8 cellular contexts compared by ENCODE assay signal in the genomic region with DNA sequence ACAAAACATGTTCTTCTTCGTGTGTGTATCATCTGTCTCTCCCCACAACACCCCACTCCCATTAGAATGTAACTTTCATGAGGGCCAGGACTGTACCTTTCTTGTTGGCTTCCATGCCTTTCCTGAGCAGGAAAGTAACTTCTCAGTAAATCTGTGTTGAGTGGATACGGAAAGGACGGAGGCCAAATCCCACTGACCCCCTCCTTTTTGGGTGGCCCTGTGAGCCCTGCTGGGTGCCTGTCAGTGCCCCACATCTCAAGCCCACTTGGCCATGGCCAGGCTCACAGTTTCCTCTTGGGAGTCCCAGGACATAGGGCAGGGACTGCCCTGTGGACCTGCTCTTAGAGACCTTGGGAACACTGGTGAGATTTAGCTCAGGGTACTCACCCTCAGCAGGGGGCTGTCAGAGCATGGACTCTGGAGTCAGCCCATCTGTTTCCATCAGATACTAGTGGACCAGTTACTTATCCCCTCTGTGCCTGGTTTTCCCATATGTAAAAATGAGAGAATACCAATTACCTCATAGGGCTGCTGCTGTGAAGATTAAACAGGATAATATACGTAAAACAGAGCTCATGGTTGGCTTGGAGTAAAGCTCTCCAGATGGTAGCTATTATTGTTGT. TPM values are rescaled to one million over a fixed set of nuclear protein-coding genes. Genes with fewer than 3 reads are reported as not detected.
A peak's percentile ranks its signal among the peaks of the same experiment; 100 is the strongest.
DNase-seq lines count a peak whose midpoint lies in the region; ATAC-seq, FAIRE-seq and TF ChIP-seq lines count a peak whose summit lies in the region.

No MANE protein-coding gene starts in this region.

- H4K5ac ChIP-seq in H1 (ENCODE audit: insufficient read length, low read depth, low read length): no peak overlapping the region

- no peak overlapping the region for H4K91ac ChIP-seq in H1 (replicated peaks; ENCODE audit: insufficient read length, low read length)

- TF ChIP-seq POLR2A in H1 (IDR thresholded peaks at IDR 0.05; ENCODE audit: control extremely low read depth in 1 of 2, low read depth in 2 of 2, low read length in 2 of 2): no peak

- H3K79me1 ChIP-seq in H1 (ENCODE audit: low read depth, low read length): no peaks in the 10 kb centered on the region

- WGBS in H1 (ENCODE audit: extremely low coverage in 1 of 2, insufficient coverage in 1 of 2, insufficient read length in 1 of 2, insufficient replicate concordance in 2 of 2, low coverage in 1 of 2, low lambda C conversion rate in 2 of 2, missing lambda C conversion rate in 1 of 2), 2 experiments: 81% methylated on average over 4 of the region's 4 CpGs; no CpG with 5 or more reads in 1 of the 2 experiments
- WGBS in psoas muscle, 3 donors: 68 to 77% (median 76%) methylated on average over 4 of the region's 4 CpGs

- H3K36me3 ChIP-seq in DOHH2 (ENCODE audit: control insufficient read depth, low read length) (no peaks in the 10 kb centered on the region), H1 (ENCODE audit: control insufficient read depth in 2 of 4, insufficient read depth in 4 of 4, low read length in 3 of 4) (no peaks in the 10 kb centered on the region), psoas muscle (ENCODE audit: insufficient read depth in 1 of 2, low read depth in 1 of 2) (no peaks in the 10 kb centered on the region)

- DNase-seq in NCI-H524 treated with DMSO at 0.1 percent for 48 hours (lab: John Stamatoyannopoulos, UW) (peak; percentile 87), H1 (ENCODE audit: low read depth in 1 of 2, low spot score in 2 of 2) (no peak), psoas muscle (no peak)
- no peak for DNase-seq in stimulated activated CD4-positive, alpha-beta T cell treated with anti-CD3 and anti-CD28 coated beads, Interleukin-4, amount 100 ng/mL, for 4 hours

- TF ChIP-seq CTCF in DOHH2 (IDR thresholded peaks at IDR 0.05; ENCODE audit: low read depth, low read length, poor library complexity, severe bottlenecking) (no peak), H1 (IDR thresholded peaks at IDR 0.05; ENCODE audit: control extremely low read depth in 1 of 3, insufficient read depth in 1 of 3, low read depth in 1 of 3, low read length in 3 of 3) (no peak), psoas muscle (IDR thresholded peaks at IDR 0.05) (no peak)

- no peaks in the 10 kb centered on the region for H3K79me2 ChIP-seq in DOHH2 (ENCODE audit: control insufficient read depth, low read length)
- no peaks in the 10 kb centered on the region for H3K79me2 ChIP-seq in H1 (ENCODE audit: control insufficient read depth in 1 of 2, insufficient read depth in 2 of 2, low read length in 2 of 2)

- H3K4ac ChIP-seq in H1 (replicated peaks; ENCODE audit: insufficient read length, low read depth, low read length): no peak overlapping the region

- no peaks in the 10 kb centered on the region for H3F3A ChIP-seq in DOHH2 (ENCODE audit: control insufficient read depth, insufficient read depth)

- ATAC-seq in psoas muscle (no peak), GM18502 (IDR thresholded peaks at IDR 0.05; ENCODE audit: poor library complexity, unreplicated experiment) (no peak), HG03342 (IDR thresholded peaks at IDR 0.05; ENCODE audit: unreplicated experiment) (no peak), GM19397 (IDR thresholded peaks at IDR 0.05; ENCODE audit: unreplicated experiment) (no peak)

- CTCF ChIA-PET in H1 (lab: Charles Lee; ENCODE audit: partially characterized antibody): interaction anchor here (0.7 to 11.4 kb wide), 14 partner anchors 9 to 192 kb away, joined by 3 to 140 read pairs (median 6); no protein-coding TSS in a partner anchor

- POLR2A ChIA-PET in H1 (lab: Charles Lee; ENCODE audit: partially characterized antibody): interaction anchor here (1.0 to 2.3 kb wide), 8 partner anchors 8 to 129 kb away, joined by 3 to 13 read pairs (median 4); a partner anchor contains a TSS

- no peak overlapping the region for H3K18ac ChIP-seq in H1 (ENCODE audit: extremely low read depth, low read length)

- H3K9me3 ChIP-seq in DOHH2 (ENCODE audit: control insufficient read depth, insufficient read depth, low read length): no peaks in the 10 kb centered on the region
- no peaks in the 10 kb centered on the region for H3K9me3 ChIP-seq in H1 (ENCODE audit: insufficient read depth in 2 of 2, low read depth in 1 of 2, low read length in 1 of 2)
- no peaks in the 10 kb centered on the region for H3K9me3 ChIP-seq in psoas muscle

- intact Hi-C loops in psoas muscle (cut with DNase I): loop anchor here in 1 of 2 donors (5.0 kb wide), 1 partner anchor 34 kb away; no protein-coding TSS in a partner anchor

- H2BK20ac ChIP-seq in H1 (ENCODE audit: low read length): no peak overlapping the region

- H3K27ac ChIP-seq in DOHH2 (ENCODE audit: low read depth, low read length) (no peak overlapping the region), H1 (ENCODE audit: low read depth, low read length) (no peak overlapping the region), psoas muscle (no peak overlapping the region)

- FAIRE-seq in H1 (lab: Jason Lieb, UNC): no peak

- H3K4me2 ChIP-seq in DOHH2 (ENCODE audit: low read length): peak overlapping the region; percentile 44; the same call in 1 of the 2 replicates
- H3K4me2 ChIP-seq in H1 (ENCODE audit: insufficient read depth in 1 of 2, low read depth in 2 of 2, low read length in 2 of 2): peak overlapping the region; percentile 63 to 75; a peak in 3 of 4 replicates

- H3K4me1 ChIP-seq in DOHH2 (ENCODE audit: control insufficient read depth, low read length): no peaks in the 10 kb centered on the region
- H3K4me1 ChIP-seq in H1 (replicated peaks in 1 of 4; ENCODE audit: control insufficient read depth in 3 of 4, insufficient read depth in 4 of 4, low read length in 3 of 4): peaks cover 0 to 10% (median 7%) of the 10 kb centered on the region in 4 experiments; a peak in 3 of 7 replicates
- H3K4me1 ChIP-seq in psoas muscle: peaks cover 13% of the 10 kb centered on the region

- no peak overlapping the region for H2BK12ac ChIP-seq in H1 (ENCODE audit: low read depth, low read length)

- no peak overlapping the region for H2BK5ac ChIP-seq in H1 (ENCODE audit: low read depth, low read length)

- H4K8ac ChIP-seq in H1 (ENCODE audit: extremely low read depth, insufficient read depth, low read length): no peak overlapping the region; the same call in 1 of the 2 replicates

- no peak overlapping the region for H3K56ac ChIP-seq in H1 (replicated peaks; ENCODE audit: insufficient read length, low read depth, low read length)

- no peak overlapping the region for H2BK120ac ChIP-seq in H1 (replicated peaks; ENCODE audit: low read depth, low read length)

- no peaks in the 10 kb centered on the region for H3K9me2 ChIP-seq in DOHH2 (replicated peaks; ENCODE audit: control insufficient read depth, low read length)

- TF ChIP-seq EP300 in H1 (IDR thresholded peaks at IDR 0.05; ENCODE audit: borderline replicate concordance in 1 of 2, low read depth in 2 of 2, low read length in 2 of 2): no peak

- H3K14ac ChIP-seq in H1 (ENCODE audit: insufficient read length): no peak overlapping the region

- no peak overlapping the region for H3K9ac ChIP-seq in H1 (replicated peaks in 1 of 4; ENCODE audit: extremely low read depth in 1 of 4, low read depth in 3 of 4, low read length in 3 of 4)

- H3K4me3 ChIP-seq in DOHH2 (ENCODE audit: low read length) (no peak overlapping the region), H1 (ENCODE audit: extremely low read depth in 1 of 4, insufficient read depth in 2 of 4, low read depth in 3 of 4, low read length in 4 of 4) (peak overlapping the region in 3 of 4 experiments; percentile 34 to 69 (median 36); a peak in 4 of 8 replicates), psoas muscle (peak overlapping the region; percentile 83)

- no peak overlapping the region for H3K23ac ChIP-seq in H1 (ENCODE audit: insufficient read length)

- TF ChIP-seq RAD21 in H1 (IDR thresholded peaks at IDR 0.05 in 1 of 2, conservative IDR thresholded peaks at IDR 0.05 in 1 of 2; ENCODE audit: low read depth in 2 of 2, low read length in 2 of 2): no peak

- H2BK15ac ChIP-seq in H1 (ENCODE audit: low read length): no peak overlapping the region

- H4K20me1 ChIP-seq in DOHH2 (ENCODE audit: control insufficient read depth, insufficient read depth, low read depth, low read length) (no peaks in the 10 kb centered on the region), H1 (replicated peaks in 1 of 2; ENCODE audit: control insufficient read depth in 1 of 2, insufficient read depth in 2 of 2, low read length in 2 of 2) (peaks cover 0 to 3% of the 10 kb centered on the region in 2 experiments)

- H3K23me2 ChIP-seq in H1 (ENCODE audit: low read depth, low read length): peaks cover 22% of the 10 kb centered on the region; the same call in 1 of the 2 replicates

- no peak overlapping the region for H2AFZ ChIP-seq in H1 (ENCODE audit: low read length)

- H3K27me3 ChIP-seq in DOHH2 (ENCODE audit: control insufficient read depth, low read length): peaks cover 29% of the 10 kb centered on the region
- H3K27me3 ChIP-seq in H1 (replicated peaks in 1 of 4; ENCODE audit: control insufficient read depth in 3 of 4, extremely low read depth in 1 of 4, insufficient read depth in 3 of 4, low read length in 3 of 4): peaks cover 25 to 59% (median 45%) of the 10 kb centered on the region in 4 experiments
- peaks cover 0 to 12% (median 4%) of the 10 kb centered on the region in 3 donors for H3K27me3 ChIP-seq in psoas muscle (ENCODE audit: insufficient read depth in 3 of 3, low read length in 2 of 3)

- no peak overlapping the region for H2AK5ac ChIP-seq in H1 (ENCODE audit: low read depth, low read length)

TF ChIP-seq in H1, 55 proteins besides CTCF, POLR2A, EP300 and RAD21 (continues in another document):
- TF ChIP-seq, protein P1, sequence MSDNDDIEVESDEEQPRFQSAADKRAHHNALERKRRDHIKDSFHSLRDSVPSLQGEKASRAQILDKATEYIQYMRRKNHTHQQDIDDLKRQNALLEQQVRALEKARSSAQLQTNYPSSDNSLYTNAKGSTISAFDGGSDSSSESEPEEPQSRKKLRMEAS (IDR thresholded peaks at IDR 0.05): no peak
- TF ChIP-seq JUN (IDR thresholded peaks at IDR 0.05; ENCODE audit: low read depth, low read length): no peak

RNA-seq across cellular contexts. Expression of a gene that starts 1.1 kb away (rescaled TPM):
- total RNA-seq in H1 (2021; fragmentation: NEBNext Ultra II Directional; extraction: Animal tissue kit (Norgen Biotek cat#: 25700)): 0.67 and 0.97 TPM in 2 replicates
- polyA plus RNA-seq in H1 (2011; rRNA removed): 0.91 and 2.0 TPM in 2 replicates
- polyA plus RNA-seq in H1 (2011; cell fraction: cytosol; rRNA removed): 1.5 TPM
- polyA plus RNA-seq in H1 (2011; cell fraction: nucleus; rRNA removed): 1.4 TPM
- 0.51 to 0.98 TPM (median 0.72 TPM) in 4 replicates for polyA plus RNA-seq in H1 (2012, experiment 1 of 2)
- 0.28 TPM for polyA plus RNA-seq in H1 (2012, experiment 2 of 2)
- polyA plus RNA-seq in H1 (2013, experiment 1 of 2): 0.36 TPM
- 0.42 TPM for polyA plus RNA-seq in H1 (2013, experiment 2 of 2)
- polyA minus RNA-seq in H1 (2011; rRNA and poly(A)+ RNA removed): not detected in 2 replicates
- polyA minus RNA-seq in H1 (2011; cell fraction: cytosol; rRNA and poly(A)+ RNA removed): 1.2 TPM
- polyA minus RNA-seq in H1 (2011; cell fraction: nucleus; rRNA and poly(A)+ RNA removed): 1.4 TPM
- 100 to 1,000 TPM in 1 of 4 donors, 10 to 100 TPM in 3; 16.5 to 122 (median 61.0) TPM for total RNA-seq in psoas muscle
- polyA plus RNA-seq in psoas muscle: 10 to 100 TPM in 1 of 3 donors, 1 to 10 TPM in 2; 8.5 to 13.2 (median 10.0) TPM
